Comparison of ENCODE assay signal across 9 cellular contexts in genomic region chr15:76139368-76140068, GRCh38.
DNase-seq lines count a peak whose midpoint lies in the region; ATAC-seq and TF ChIP-seq lines count a peak whose summit lies in the region.
"Had no signal": no experiment of that assay in that cellular context is flagged by ENCODE, and none has a peak within 500 bp of the region (broad histone marks: within the 10 kb centered on the region; RNA-seq: fewer than 3 reads in every experiment).

No MANE protein-coding gene starts in this region.

- peak; percentile 63 for DNase-seq in NCI-H460 (ENCODE audit: extremely low read depth, low read depth)
- DNase-seq in activated CD4-positive, alpha-beta T cell treated with anti-CD3 and anti-CD28 coated beads, Interleukin-2, amount 50 U/mL, for 1 hour, result peak; percentile 67
- peak in 8 of 10 donors; percentile 58 to 76 (median 70) for DNase-seq in dorsolateral prefrontal cortex
- DNase-seq in lower lobe of right lung, result no peak
- peak; percentile 26 for DNase-seq in stimulated activated CD8-positive, alpha-beta memory T cell treated with anti-CD3 and anti-CD28 coated beads, Interleukin-12 subunit alpha, Interleukin-12 subunit beta, amount 100 ng/mL, for 4 hours (ENCODE audit: low read depth)

- intact Hi-C loops in dorsolateral prefrontal cortex (cut with DNase I) (loop anchor here (2.0 kb wide), 2 partner anchors 81 to 83 kb away; partner anchors contain the start of gene TMEM266 (in 1 of the 2)), lower lobe of right lung (cut with DNase I) (no loop called here)

- H3K4me1 ChIP-seq in DOHH2 (ENCODE audit: control insufficient read depth, low read length) (no peaks in the 10 kb centered on the region), lower lobe of right lung (peaks cover 9% of the 10 kb centered on the region)

- H3K4me3 ChIP-seq in DOHH2 (ENCODE audit: low read length), result no peak overlapping the region
- peak overlapping the region in 6 of 59 donors; percentile 2 to 16 (median 8) for H3K4me3 ChIP-seq in dorsolateral prefrontal cortex
- H3K4me3 ChIP-seq in lower lobe of right lung, result peak overlapping the region; percentile 9

- H3F3A ChIP-seq in DOHH2 (ENCODE audit: control insufficient read depth, insufficient read depth), result no peaks in the 10 kb centered on the region

- peaks cover 32% of the 10 kb centered on the region for H3K27me3 ChIP-seq in DOHH2 (ENCODE audit: control insufficient read depth, low read length)
- H3K27me3 ChIP-seq in dorsolateral prefrontal cortex, result no peaks in the 10 kb centered on the region
- no peaks in the 10 kb centered on the region for H3K27me3 ChIP-seq in lower lobe of right lung (ENCODE audit: low read depth)

- H3K4me2 ChIP-seq in DOHH2 (ENCODE audit: low read length), result no peak overlapping the region

- H3K27ac ChIP-seq in DOHH2 (ENCODE audit: low read depth, low read length) (no peak overlapping the region), dorsolateral prefrontal cortex (peak overlapping the region in 11 of 59 donors; percentile 0 to 91 (median 12)), lower lobe of right lung (peak overlapping the region; percentile 5)
- H3K27ac ChIP-seq: epithelial cell of prostate had no signal

- H3K9me3 ChIP-seq in DOHH2 (ENCODE audit: control insufficient read depth, insufficient read depth, low read length) (no peaks in the 10 kb centered on the region), lower lobe of right lung (no peaks in the 10 kb centered on the region)

- peak; percentile 66 for ATAC-seq in HG02759 (IDR thresholded peaks at IDR 0.05; ENCODE audit: unreplicated experiment)
- peak; percentile 88 to 91 for ATAC-seq in lower lobe of right lung
- ATAC-seq in GM18870 (IDR thresholded peaks at IDR 0.05; ENCODE audit: unreplicated experiment), result no peak

- H3K36me3 ChIP-seq in DOHH2 (ENCODE audit: control insufficient read depth, low read length), result no peaks in the 10 kb centered on the region
- H3K36me3 ChIP-seq in lower lobe of right lung, result no peaks in the 10 kb centered on the region

- TF ChIP-seq CTCF in DOHH2 (IDR thresholded peaks at IDR 0.05; ENCODE audit: low read depth, low read length, poor library complexity, severe bottlenecking), result peak; percentile 91
- TF ChIP-seq CTCF in dorsolateral prefrontal cortex (IDR thresholded peaks at IDR 0.05 in 54 of 56, conservative IDR thresholded peaks at IDR 0.05 in 2 of 56; ENCODE audit: low read depth in 1 of 56, partially characterized antibody in 56 of 56), result peak; percentile 76 to 95 (median 87)
- TF ChIP-seq CTCF in lower lobe of right lung (IDR thresholded peaks at IDR 0.05), result peak; percentile 93

- H3K79me2 ChIP-seq in DOHH2 (ENCODE audit: control insufficient read depth, low read length), result no peaks in the 10 kb centered on the region

- no peaks in the 10 kb centered on the region for H4K20me1 ChIP-seq in DOHH2 (ENCODE audit: control insufficient read depth, insufficient read depth, low read depth, low read length)

- H3K9me2 ChIP-seq in DOHH2 (replicated peaks; ENCODE audit: control insufficient read depth, low read length), result no peaks in the 10 kb centered on the region
